1 cellular context compared by ENCODE assay signal in the genomic region with DNA sequence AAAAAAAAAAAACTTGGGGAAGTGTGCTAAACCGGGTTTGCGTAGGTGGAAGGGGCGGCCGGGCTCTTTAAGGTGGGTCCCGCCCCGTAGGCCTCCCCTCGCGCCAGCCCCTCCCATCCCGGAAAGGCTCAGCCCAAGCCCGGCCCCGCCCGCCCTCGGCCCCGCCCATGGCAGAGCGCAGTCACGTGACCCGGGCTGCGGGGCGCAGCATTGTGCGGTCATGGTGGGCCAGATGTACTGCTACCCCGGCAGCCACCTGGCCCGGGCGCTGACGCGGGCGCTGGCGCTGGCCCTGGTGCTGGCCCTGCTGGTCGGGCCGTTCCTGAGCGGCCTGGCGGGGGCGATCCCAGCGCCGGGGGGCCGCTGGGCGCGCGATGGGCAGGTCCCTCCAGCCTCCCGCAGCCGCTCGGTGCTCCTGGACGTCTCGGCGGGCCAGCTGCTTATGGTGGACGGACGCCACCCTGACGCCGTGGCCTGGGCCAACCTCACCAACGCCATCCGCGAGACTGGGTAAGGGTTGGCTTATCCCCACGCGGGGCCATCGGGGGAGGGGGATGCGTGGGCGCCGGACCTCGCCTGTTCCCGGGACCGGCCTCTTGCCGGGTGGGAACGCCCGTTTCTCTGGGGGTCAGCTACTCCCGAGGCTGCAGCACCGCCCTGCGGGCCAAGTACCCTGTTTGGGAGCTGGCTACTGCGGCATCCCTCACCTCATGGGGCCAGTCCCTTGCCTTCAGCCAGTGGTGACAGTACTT.
TF ChIP-seq lines count a peak whose summit lies in the region.

Gene PLBD2 (plus strand): TSS at position 207 of the 752 bp plus-strand sequence. CDS start 14 bp downstream, at position 221.

TF ChIP-seq in A549, 52 proteins besides CTCF, POLR2A, EP300 and RAD21 (continued from another document):
- TF ChIP-seq REST (IDR thresholded peaks at IDR 0.05) (peak; percentile 79), RNF2 (IDR thresholded peaks at IDR 0.05; ENCODE audit: borderline replicate concordance, low read depth) (no peak), MAX (IDR thresholded peaks at IDR 0.05) (no peak), ESRRA (IDR thresholded peaks at IDR 0.05; ENCODE audit: borderline replicate concordance, low read length) (no peak), KDM5A (IDR thresholded peaks at IDR 0.05) (peak; percentile 53; the same call in 1 of the 2 replicates), ZNF302 (CRISPR knock-in tag; IDR thresholded peaks at IDR 0.05) (no peak), SMC3 (IDR thresholded peaks at IDR 0.05) (no peak), TP53 (CRISPR knock-in tag; IDR thresholded peaks at IDR 0.05) (no peak), MYC (IDR thresholded peaks at IDR 0.05; ENCODE audit: borderline replicate concordance, low read length) (peak; percentile 71; the same call in 1 of the 2 replicates), RCOR1 (IDR thresholded peaks at IDR 0.05; ENCODE audit: low read depth, low read length) (no peak), HMGXB4 (CRISPR knock-in tag; IDR thresholded peaks at IDR 0.05; ENCODE audit: borderline replicate concordance) (no peak), SREBF2 (IDR thresholded peaks at IDR 0.05) (no peak), NFE2L2 (conservative IDR thresholded peaks at IDR 0.05; ENCODE audit: low read length) (no peak), FOSB (CRISPR knock-in tag; IDR thresholded peaks at IDR 0.05) (no peak), MAZ (IDR thresholded peaks at IDR 0.05; ENCODE audit: borderline replicate concordance, low read depth, low read length) (no peak), PBX3 (IDR thresholded peaks at IDR 0.05) (no peak), BCL3 (IDR thresholded peaks at IDR 0.05) (peak; percentile 49; the same call in 1 of the 3 replicates), HOXA7 (CRISPR knock-in tag; IDR thresholded peaks at IDR 0.05) (no peak), CHD4 (IDR thresholded peaks at IDR 0.05; ENCODE audit: borderline replicate concordance) (no peak), FOXS1 (CRISPR knock-in tag; IDR thresholded peaks at IDR 0.05) (no peak)
- TF ChIP-seq, protein P1, sequence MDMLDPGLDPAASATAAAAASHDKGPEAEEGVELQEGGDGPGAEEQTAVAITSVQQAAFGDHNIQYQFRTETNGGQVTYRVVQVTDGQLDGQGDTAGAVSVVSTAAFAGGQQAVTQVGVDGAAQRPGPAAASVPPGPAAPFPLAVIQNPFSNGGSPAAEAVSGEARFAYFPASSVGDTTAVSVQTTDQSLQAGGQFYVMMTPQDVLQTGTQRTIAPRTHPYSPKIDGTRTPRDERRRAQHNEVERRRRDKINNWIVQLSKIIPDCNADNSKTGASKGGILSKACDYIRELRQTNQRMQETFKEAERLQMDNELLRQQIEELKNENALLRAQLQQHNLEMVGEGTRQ (IDR thresholded peaks at IDR 0.05), result peak; percentile 94
- TF ChIP-seq, protein P2, sequence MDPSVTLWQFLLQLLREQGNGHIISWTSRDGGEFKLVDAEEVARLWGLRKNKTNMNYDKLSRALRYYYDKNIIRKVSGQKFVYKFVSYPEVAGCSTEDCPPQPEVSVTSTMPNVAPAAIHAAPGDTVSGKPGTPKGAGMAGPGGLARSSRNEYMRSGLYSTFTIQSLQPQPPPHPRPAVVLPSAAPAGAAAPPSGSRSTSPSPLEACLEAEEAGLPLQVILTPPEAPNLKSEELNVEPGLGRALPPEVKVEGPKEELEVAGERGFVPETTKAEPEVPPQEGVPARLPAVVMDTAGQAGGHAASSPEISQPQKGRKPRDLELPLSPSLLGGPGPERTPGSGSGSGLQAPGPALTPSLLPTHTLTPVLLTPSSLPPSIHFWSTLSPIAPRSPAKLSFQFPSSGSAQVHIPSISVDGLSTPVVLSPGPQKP (IDR thresholded peaks at IDR 0.05; ENCODE audit: low read depth, low read length), result no peak
- TF ChIP-seq, protein P3, sequence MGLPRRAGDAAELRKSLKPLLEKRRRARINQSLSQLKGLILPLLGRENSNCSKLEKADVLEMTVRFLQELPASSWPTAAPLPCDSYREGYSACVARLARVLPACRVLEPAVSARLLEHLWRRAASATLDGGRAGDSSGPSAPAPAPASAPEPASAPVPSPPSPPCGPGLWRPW (IDR thresholded peaks at IDR 0.05), result no peak
